In the genomic region with DNA sequence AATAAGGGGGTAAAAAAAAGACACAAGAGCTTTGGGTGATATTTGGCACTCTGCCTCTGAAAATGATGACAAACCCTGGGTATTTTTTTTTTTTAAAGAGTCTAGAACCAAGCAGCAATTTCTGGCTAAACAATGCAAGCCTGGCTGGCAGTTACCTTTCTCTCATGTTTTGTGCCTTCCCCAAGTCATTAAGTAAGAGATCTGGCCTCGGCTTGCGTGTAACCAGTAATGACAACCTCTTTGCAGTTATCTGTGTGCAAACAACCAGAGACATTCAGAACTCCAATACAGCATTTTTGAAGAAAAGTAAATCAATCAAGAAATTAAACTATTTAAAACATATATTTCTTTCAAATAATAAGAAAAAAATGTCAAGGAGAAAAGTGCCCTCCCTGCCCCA, we compare ENCODE assay signal across 30 cellular contexts.
"Had no signal": no experiment of that assay in that cellular context is flagged by ENCODE, and none has a peak within 500 bp of the region (broad histone marks: within the 10 kb centered on the region; RNA-seq: fewer than 3 reads in every experiment).

No MANE protein-coding gene starts in this region.

- DNase-seq: activated CD4-positive, alpha-beta memory T cell treated with anti-CD3 and anti-CD28 coated beads for 36 hours; activated CD4-positive, alpha-beta T cell treated with anti-CD3 and anti-CD28 coated beads for 36 hours; activated CD4-positive, alpha-beta T cell treated with anti-CD3 and anti-CD28 coated beads, Interleukin-2, amount 10 ng/mL, durations not matched to agents 24 days and 14 days; activated CD4-positive, CD25-positive, alpha-beta regulatory T cell; activated CD4-positive, CD25-positive, alpha-beta regulatory T cell treated with anti-CD3 and anti-CD28 coated beads, Interleukin-2, amount 50 U/mL, for 72 hours; activated CD8-positive, alpha-beta memory T cell treated with anti-CD3 and anti-CD28 coated beads, Interleukin-2, amount 10 ng/mL, durations not matched to agents 7 days and 5 days; activated CD8-positive, alpha-beta memory T cell treated with anti-CD3 and anti-CD28 coated beads, Interleukin-2, amount 50 U/mL, for 4 hours; activated CD8-positive, alpha-beta T cell treated with anti-CD3 and anti-CD28 coated beads, Interleukin-2, amount 10 ng/mL, durations not matched to agents 7 days and 5 days; activated effector memory CD4-positive, alpha-beta T cell treated with anti-CD3 and anti-CD28 coated beads, Interleukin-2, amount 50 U/mL, for 16 hours; activated naive CD4-positive, alpha-beta T cell treated with anti-CD3 and anti-CD28 coated beads for 36 hours; activated naive CD8-positive, alpha-beta T cell treated with anti-CD3 and anti-CD28 coated beads for 36 hours; activated naive CD8-positive, alpha-beta T cell treated with anti-CD3 and anti-CD28 coated beads, Interleukin-2, amount 50 U/mL, for 24 hours; activated T-cell treated with anti-CD3 and anti-CD28 coated beads, Interleukin-2, amount 50 U/mL, for 1 hour; activated T-cell treated with anti-CD3 and anti-CD28 coated beads, Interleukin-2, amount 50 U/mL, for 48 hours; adrenal gland; amygdala; central memory CD4-positive, alpha-beta T cell; cerebellar nuclear complex; colonic mucosa; effector CD8-positive, alpha-beta T cell; esophagus squamous epithelium; foreskin melanocyte; heart right ventricle; T1000 had no signal

- H3K27ac ChIP-seq: adrenal gland, ascending aorta, breast epithelium, cardiac muscle cell, colonic mucosa, epithelial cell of prostate, esophagus squamous epithelium, gastroesophageal sphincter, heart right ventricle, hepatocyte had no signal

- H3K9me3 ChIP-seq: adrenal gland, ascending aorta, breast epithelium, colonic mucosa, esophagus squamous epithelium, gastroesophageal sphincter, heart right ventricle had no signal

- H3K4me3 ChIP-seq: adrenal gland, ascending aorta, breast epithelium, cardiac muscle cell, colonic mucosa, esophagus squamous epithelium, gastroesophageal sphincter, heart right ventricle, hepatocyte had no signal

- H2AFZ ChIP-seq: hepatocyte had no signal

- H3K27me3 ChIP-seq: adrenal gland, ascending aorta, breast epithelium, colonic mucosa, esophagus squamous epithelium, heart right ventricle, hepatocyte had no signal

- H3K36me3 ChIP-seq: adrenal gland, ascending aorta, breast epithelium, cardiac muscle cell, colonic mucosa, esophagus squamous epithelium, gastroesophageal sphincter, heart right ventricle had no signal

- H3K79me2 ChIP-seq: hepatocyte had no signal

- ATAC-seq: activated CD4-positive, alpha-beta T cell treated with anti-CD3 and anti-CD28 coated beads for 36 hours; activated CD8-positive, alpha-beta memory T cell treated with anti-CD3 and anti-CD28 coated beads, Interleukin-2, amount 10 ng/mL, durations not matched to agents 7 days and 5 days; activated CD8-positive, alpha-beta T cell treated with anti-CD3 and anti-CD28 coated beads, Interleukin-2, amount 10 ng/mL, durations not matched to agents 7 days and 5 days; activated naive CD8-positive, alpha-beta T cell treated with anti-CD3 and anti-CD28 coated beads, Interleukin-2, amount 50 U/mL, for 24 hours; gastroesophageal sphincter; heart right ventricle had no signal

- H3K4me1 ChIP-seq: adrenal gland, ascending aorta, breast epithelium, colonic mucosa, esophagus squamous epithelium, gastroesophageal sphincter, heart right ventricle had no signal

- H3K4me2 ChIP-seq: hepatocyte had no signal
